Comparison of ENCODE assay signal across 8 cellular contexts in the genomic region with DNA sequence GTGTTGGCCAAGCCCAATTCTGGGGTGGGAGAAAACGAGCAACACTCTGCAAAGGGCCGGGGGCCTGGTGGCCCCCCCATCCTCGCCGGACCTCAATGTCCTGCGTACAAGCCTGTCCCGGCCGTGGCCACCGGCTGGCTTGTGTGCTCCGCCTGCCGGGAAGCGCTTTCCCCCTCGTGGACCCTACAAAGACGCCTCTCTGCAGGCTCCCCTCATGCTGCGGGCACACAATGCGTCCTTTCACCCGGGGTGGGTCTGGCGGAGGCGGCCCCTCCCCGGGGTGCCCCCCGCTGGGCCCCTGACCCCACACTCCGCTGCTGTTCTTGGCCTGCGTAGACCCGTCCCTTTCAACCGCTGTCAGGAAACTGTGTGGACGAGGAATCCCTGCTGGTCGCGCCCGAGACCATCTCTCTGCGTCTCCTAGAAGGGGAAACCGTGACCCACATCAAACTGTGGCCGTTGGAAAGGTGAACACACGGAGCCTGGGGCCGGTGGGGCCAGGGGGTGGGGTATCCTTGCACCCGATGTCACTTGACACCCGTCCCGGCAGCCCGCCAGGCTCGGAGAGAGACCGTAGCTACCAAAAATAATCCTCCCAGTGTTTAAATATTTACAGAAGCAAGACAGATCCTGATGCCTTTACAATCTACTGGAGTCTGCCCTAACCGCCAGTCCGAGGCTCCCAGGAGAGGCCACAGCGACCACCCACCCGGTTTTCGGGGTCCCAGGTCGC. TPM values are rescaled to one million over a fixed set of nuclear protein-coding genes. Genes with fewer than 3 reads are reported as not detected.
DNase-seq lines count a peak whose midpoint lies in the region; ATAC-seq and TF ChIP-seq lines count a peak whose summit lies in the region.

No MANE protein-coding gene starts in this region.

- peak overlapping the region; percentile 32 for H3K4me3 ChIP-seq in mononuclear cell (ENCODE audit: low read length)

- peak overlapping the region; percentile 64 for H3K4me3 Mint-ChIP-seq in chondrocyte (ENCODE audit: unreplicated experiment)

- DNase-seq in EH (ENCODE audit: low read depth) = peak; percentile 37
- DNase-seq in NCI-H2196 (lab: John Stamatoyannopoulos, UW; ENCODE audit: unreplicated experiment) = peak; percentile 86
- DNase-seq in chondrocyte (ENCODE audit: low spot score) = peak; percentile 90
- DNase-seq in NCI-H1436 (lab: John Stamatoyannopoulos, UW) = no peak

- H3K4me1 ChIP-seq in mononuclear cell (ENCODE audit: insufficient read depth, low read length) = peaks cover 40% of the 10 kb centered on the region

- no peaks in the 10 kb centered on the region for H3K27me3 Mint-ChIP-seq in chondrocyte (ENCODE audit: low read depth)

- H3K9me3 ChIP-seq in mononuclear cell (ENCODE audit: low read depth, low read length) = no peaks in the 10 kb centered on the region

- H3K27me3 ChIP-seq in mononuclear cell (ENCODE audit: insufficient read depth, low read length) = no peaks in the 10 kb centered on the region

- ATAC-seq in HG02981 (IDR thresholded peaks at IDR 0.05; ENCODE audit: unreplicated experiment) (no peak), GM21423 (IDR thresholded peaks at IDR 0.05; ENCODE audit: unreplicated experiment) (no peak), HG03378 (IDR thresholded peaks at IDR 0.05; ENCODE audit: unreplicated experiment) (no peak)

- H3K4me1 Mint-ChIP-seq in chondrocyte (ENCODE audit: low read depth) = peaks cover 60% of the 10 kb centered on the region

- peak; percentile 77 for TF ChIP-seq CTCF in chondrocyte (IDR thresholded peaks at IDR 0.05)

- peak overlapping the region; percentile 97 for H3K27ac Mint-ChIP-seq in chondrocyte (ENCODE audit: unreplicated experiment)

- H3K9me3 Mint-ChIP-seq in chondrocyte (ENCODE audit: low read depth) = no peaks in the 10 kb centered on the region

- H3K36me3 Mint-ChIP-seq in chondrocyte (ENCODE audit: low read depth) = no peaks in the 10 kb centered on the region

RNA-seq across cellular contexts. Expression of a gene that starts 43.6 kb away (rescaled TPM):
- total RNA-seq in chondrocyte = 51.4 to 72.7 TPM (median 55.4 TPM) in 3 replicates
- total RNA-seq in mononuclear cell = 0.52 TPM

RNA-seq across cellular contexts. Expression of a gene that starts 44.4 kb away (rescaled TPM):
- total RNA-seq in chondrocyte (5.8 to 11.8 TPM (median 6.5 TPM) in 3 replicates), mononuclear cell (0.84 TPM)

Comparison
In these comparisons a context has a peak if more than half of its experiments do, and no peak if none do; other contexts are left out.
1. RNA of a gene that starts 43.6 kb away (total RNA-seq): 51.4 to 72.7 TPM in chondrocyte; 0.52 TPM in mononuclear cell (single experiment); every median in the first group is over 10 times any median in the second.